1 cellular context compared by ENCODE assay signal in the genomic region with DNA sequence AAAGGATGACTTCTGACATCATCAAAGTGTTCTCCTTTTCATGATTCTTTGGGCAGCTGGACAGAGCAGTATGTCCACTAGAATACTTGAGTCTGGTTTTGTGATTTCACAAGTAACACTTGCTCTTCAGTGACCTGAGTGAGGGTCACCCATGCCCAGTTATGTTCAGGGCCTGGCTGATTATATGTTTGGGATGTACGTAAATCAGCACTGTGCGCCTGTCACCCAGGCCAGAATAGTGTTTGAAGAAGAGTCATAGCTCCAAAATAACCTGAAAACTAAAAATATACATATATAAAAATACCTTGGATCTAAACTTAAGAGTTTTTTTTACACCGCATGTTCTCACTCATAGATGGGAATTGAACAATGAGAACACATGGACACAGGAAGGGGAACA.
TF ChIP-seq lines count a peak whose summit lies in the region.

No MANE protein-coding gene starts in this region.

TF ChIP-seq in H1, 55 proteins besides CTCF, POLR2A, EP300 and RAD21:
- TF ChIP-seq SIRT6 (IDR thresholded peaks at IDR 0.05; ENCODE audit: low read length) (no peak), SUZ12 (IDR thresholded peaks at IDR 0.05; ENCODE audit: low read length) (no peak), NRF1 (IDR thresholded peaks at IDR 0.05; ENCODE audit: low read depth, low read length) (no peak), KDM1A (IDR thresholded peaks at IDR 0.05; ENCODE audit: borderline replicate concordance, low read length) (no peak), SRF (IDR thresholded peaks at IDR 0.05; ENCODE audit: low read depth, low read length) (no peak), RXRA (IDR thresholded peaks at IDR 0.05; ENCODE audit: insufficient read depth, low read depth, low read length) (no peak), GTF2F1 (IDR thresholded peaks at IDR 0.05; ENCODE audit: borderline replicate concordance, low read depth, low read length) (no peak), TAF7 (optimal IDR thresholded peaks at IDR 0.05; ENCODE audit: borderline replicate concordance, low read depth, low read length) (no peak), HDAC6 (IDR thresholded peaks at IDR 0.05; ENCODE audit: low read depth, low read length) (no peak), RFX5 (IDR thresholded peaks at IDR 0.05; ENCODE audit: borderline replicate concordance, low read depth, low read length) (no peak), JUN (IDR thresholded peaks at IDR 0.05; ENCODE audit: low read depth, low read length) (no peak), BRCA1 (IDR thresholded peaks at IDR 0.05; ENCODE audit: low read depth, low read length) (no peak), EGR1 (IDR thresholded peaks at IDR 0.05; ENCODE audit: borderline replicate concordance, low read depth, low read length) (no peak)
